ENCODE assay signal across 22 cellular contexts in the genomic region with DNA sequence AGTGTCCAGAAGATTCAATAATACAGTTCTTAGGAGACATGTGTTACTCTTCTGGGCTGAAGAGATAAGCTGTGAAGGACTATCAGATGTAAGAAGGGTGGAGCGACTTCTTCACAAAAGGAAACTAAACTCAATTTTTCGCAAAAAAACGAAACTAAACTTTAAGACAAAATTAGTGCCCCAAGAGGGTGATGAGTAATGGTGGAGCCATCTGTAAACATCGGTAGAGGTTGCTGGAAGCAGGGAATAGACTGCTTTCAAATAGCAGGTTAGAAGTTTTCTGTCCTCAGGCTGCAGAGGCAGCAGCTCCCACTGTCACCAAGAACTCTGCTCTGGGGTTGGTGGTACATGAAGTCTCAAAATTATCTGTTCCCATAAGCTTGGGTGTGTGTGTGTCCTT.
DNase-seq lines count a peak whose midpoint lies in the region; ATAC-seq, FAIRE-seq and TF ChIP-seq lines count a peak whose summit lies in the region.
"Had no signal": no experiment of that assay in that cellular context is flagged by ENCODE, and none has a peak within 500 bp of the region (broad histone marks: within the 10 kb centered on the region; RNA-seq: fewer than 3 reads in every experiment).

No MANE protein-coding gene starts in this region.

- no peaks in the 10 kb centered on the region for H3F3A ChIP-seq in PC-3 (ENCODE audit: low read length, unreplicated experiment)

- H3K9ac ChIP-seq in PC-3 (ENCODE audit: low read length) (no peak overlapping the region), subcutaneous abdominal adipose tissue (ENCODE audit: low read length in 5 of 5) (no peak overlapping the region)
- H3K9ac ChIP-seq: BLaER1 treated with 17β-estradiol and CSF1 and Interleukin-3, amounts not matched to agents 10 nM and 100 nM had no signal

- no peaks in the 10 kb centered on the region for H3K27me3 ChIP-seq in PC-3 (ENCODE audit: low read length)
- H3K27me3 ChIP-seq in subcutaneous abdominal adipose tissue (ENCODE audit: control insufficient read depth in 5 of 5, insufficient read depth in 4 of 5, low read length in 5 of 5), result peaks cover 0 to 6% (median 3%) of the 10 kb centered on the region in 5 donors
- H3K27me3 ChIP-seq: BLaER1 treated with 17β-estradiol and CSF1 and Interleukin-3, amounts not matched to agents 10 nM and 100 nM had no signal

- H3K79me2 ChIP-seq in PC-3 (ENCODE audit: low read length), result no peaks in the 10 kb centered on the region

- H3K4me3 Mint-ChIP-seq in stimulated activated memory B cell treated with anti-CD40 and anti-IgM and Interleukin-4, amounts not matched to agents 10 μg/mL and 1 μg/mL and 100 μg/mL, for 72 hours, result no peak overlapping the region
- H3K4me3 Mint-ChIP-seq: activated CD8-positive, alpha-beta T cell treated with anti-CD3 and anti-CD28 coated beads, Interleukin-2, amount 10 ng/mL, durations not matched to agents 7 days and 5 days; activated naive CD8-positive, alpha-beta T cell treated with anti-CD3 and anti-CD28 coated beads for 36 hours; neural crest cell; T-cell; WTC11 had no signal

- H3K36me3 Mint-ChIP-seq in stimulated activated memory B cell treated with anti-CD40 and anti-IgM and Interleukin-4, amounts not matched to agents 10 μg/mL and 1 μg/mL and 100 μg/mL, for 72 hours, result peaks cover 5% of the 10 kb centered on the region
- H3K36me3 Mint-ChIP-seq: T-cell, WTC11 had no signal

- BruUV-seq in PC-3 (replicated peaks; lab: Mats Ljungman, UMichigan), result no TSS peak

- H3K4me2 ChIP-seq in PC-3 (ENCODE audit: low read length), result peak overlapping the region; percentile 80

- H3K9me3 ChIP-seq in PC-3 (ENCODE audit: low read length) (no peaks in the 10 kb centered on the region), subcutaneous abdominal adipose tissue (ENCODE audit: control insufficient read depth in 5 of 5, low read length in 5 of 5) (peaks cover 0 to 6% (median 0%) of the 10 kb centered on the region in 5 donors)

- no peak overlapping the region for H3K27ac Mint-ChIP-seq in stimulated activated memory B cell treated with anti-CD40 and anti-IgM and Interleukin-4, amounts not matched to agents 10 μg/mL and 1 μg/mL and 100 μg/mL, for 72 hours
- H3K27ac Mint-ChIP-seq: activated CD8-positive, alpha-beta T cell treated with anti-CD3 and anti-CD28 coated beads, Interleukin-2, amount 10 ng/mL, durations not matched to agents 7 days and 5 days; activated naive CD8-positive, alpha-beta T cell treated with anti-CD3 and anti-CD28 coated beads for 36 hours; IgD-negative memory B cell; T-cell; WTC11 had no signal

- peaks cover 27% of the 10 kb centered on the region for H3K4me1 ChIP-seq in PC-3 (ENCODE audit: insufficient read depth, low read length)
- H3K4me1 ChIP-seq in subcutaneous abdominal adipose tissue (ENCODE audit: control insufficient read depth in 5 of 5, insufficient read depth in 5 of 5, low read length in 5 of 5), result no peaks in the 10 kb centered on the region

- no peak for TF ChIP-seq CTCF in PC-3 (conservative IDR thresholded peaks at IDR 0.05; ENCODE audit: low read depth, low read length)

- H3K36me3 ChIP-seq in PC-3 (ENCODE audit: low read depth, low read length) (no peaks in the 10 kb centered on the region), subcutaneous abdominal adipose tissue (ENCODE audit: control insufficient read depth in 5 of 5, insufficient read depth in 5 of 5, low read length in 5 of 5) (no peaks in the 10 kb centered on the region)
- H3K36me3 ChIP-seq: BLaER1 treated with 17β-estradiol and CSF1 and Interleukin-3, amounts not matched to agents 10 nM and 100 nM had no signal

- H2AFZ ChIP-seq in PC-3 (ENCODE audit: low read length), result peak overlapping the region; percentile 19

- H3K4me1 Mint-ChIP-seq in stimulated activated memory B cell treated with anti-CD40 and anti-IgM and Interleukin-4, amounts not matched to agents 10 μg/mL and 1 μg/mL and 100 μg/mL, for 72 hours, result peaks cover 18% of the 10 kb centered on the region
- H3K4me1 Mint-ChIP-seq: neural crest cell had no signal

- intact Hi-C loops in PC-3 (cut with micrococcal nuclease), result loop anchor here (10.0 kb wide), 1 partner anchor 94 kb away; no protein-coding TSS in a partner anchor

- CTCF ChIA-PET in PC-3 (lab: Charles Lee), result no interaction called here

- DNase-seq in GM18507 (ENCODE audit: extremely low spot score, insufficient read length, low read depth) (no peak), PC-3 (peak; percentile 62), dedifferentiated amniotic fluid mesenchymal stem cell (ENCODE audit: extremely low spot score) (peak; percentile 22), frontal cortex (ENCODE audit: low spot score in 2 of 2) (no peak)
- DNase-seq: activated CD8-positive, alpha-beta T cell treated with anti-CD3 and anti-CD28 coated beads, Interleukin-2, amount 10 ng/mL, durations not matched to agents 7 days and 5 days; activated naive CD8-positive, alpha-beta T cell treated with anti-CD3 and anti-CD28 coated beads for 36 hours; activated T-cell treated with anti-CD3 and anti-CD28 coated beads, Interleukin-2, amount 50 U/mL, for 48 hours; DMS153; dorsolateral prefrontal cortex; hippocampal formation; mesendoderm; NCI-H1048; NCI-H748 treated with DMSO at 0.1 percent for 48 hours; T-cell had no signal

- H3K9me2 ChIP-seq in PC-3 (replicated peaks; ENCODE audit: low read length), result no peaks in the 10 kb centered on the region

- H3K27me3 Mint-ChIP-seq in stimulated activated memory B cell treated with anti-CD40 and anti-IgM and Interleukin-4, amounts not matched to agents 10 μg/mL and 1 μg/mL and 100 μg/mL, for 72 hours, result no peaks in the 10 kb centered on the region
- H3K27me3 Mint-ChIP-seq: activated naive CD8-positive, alpha-beta T cell treated with anti-CD3 and anti-CD28 coated beads for 36 hours; IgD-negative memory B cell had no signal

- ATAC-seq in PC-3 (peak; percentile 70), GM18498 (IDR thresholded peaks at IDR 0.05; ENCODE audit: unreplicated experiment) (no peak)
- ATAC-seq in stimulated activated memory B cell treated with anti-CD40 and anti-IgM and Interleukin-4, amounts not matched to agents 10 μg/mL and 1 μg/mL and 100 μg/mL, for 72 hours, result no peak
- ATAC-seq: activated CD8-positive, alpha-beta T cell treated with anti-CD3 and anti-CD28 coated beads, Interleukin-2, amount 10 ng/mL, durations not matched to agents 7 days and 5 days; esophagus mucosa; T-cell had no signal

- no peaks in the 10 kb centered on the region for H3K9me3 Mint-ChIP-seq in stimulated activated memory B cell treated with anti-CD40 and anti-IgM and Interleukin-4, amounts not matched to agents 10 μg/mL and 1 μg/mL and 100 μg/mL, for 72 hours
- H3K9me3 Mint-ChIP-seq: T-cell, WTC11 had no signal

- H3K27ac ChIP-seq in PC-3 (ENCODE audit: low read length) (peak overlapping the region; percentile 49), subcutaneous abdominal adipose tissue (ENCODE audit: low read depth, low read length) (no peak overlapping the region)
- H3K27ac ChIP-seq: BLaER1 treated with 17β-estradiol and CSF1 and Interleukin-3, amounts not matched to agents 10 nM and 100 nM; dorsolateral prefrontal cortex had no signal

- H3K4me3 ChIP-seq in PC-3 (ENCODE audit: low read length), result peak overlapping the region; percentile 45
- H3K4me3 ChIP-seq in subcutaneous abdominal adipose tissue (ENCODE audit: low read depth in 1 of 5, low read length in 5 of 5), result peak overlapping the region in 3 of 5 donors; percentile 6 to 34 (median 11)
- H3K4me3 ChIP-seq: BLaER1 treated with 17β-estradiol and CSF1 and Interleukin-3, amounts not matched to agents 10 nM and 100 nM; dorsolateral prefrontal cortex had no signal

- H4K20me1 ChIP-seq in PC-3 (ENCODE audit: low read length), result no peaks in the 10 kb centered on the region
- H4K20me1 ChIP-seq: BLaER1 treated with 17β-estradiol and CSF1 and Interleukin-3, amounts not matched to agents 10 nM and 100 nM had no signal

- peak; percentile 38 for FAIRE-seq in GM18507 (lab: Jason Lieb, UNC)
- no peak for FAIRE-seq in frontal cortex (lab: Jason Lieb, UNC)

- POLR2A ChIA-PET in PC-3 (lab: Charles Lee; ENCODE audit: unreplicated experiment), result no interaction called here

Comparison
In these comparisons a context has a peak if more than half of its experiments do, and no peak if none do; other contexts are left out.
1. DNase-seq: peak in PC-3 (single experiment) and dedifferentiated amniotic fluid mesenchymal stem cell (single experiment); none in GM18507 (single experiment) and frontal cortex (0 of 2).